35 cellular contexts compared by ENCODE assay signal in the genomic region with DNA sequence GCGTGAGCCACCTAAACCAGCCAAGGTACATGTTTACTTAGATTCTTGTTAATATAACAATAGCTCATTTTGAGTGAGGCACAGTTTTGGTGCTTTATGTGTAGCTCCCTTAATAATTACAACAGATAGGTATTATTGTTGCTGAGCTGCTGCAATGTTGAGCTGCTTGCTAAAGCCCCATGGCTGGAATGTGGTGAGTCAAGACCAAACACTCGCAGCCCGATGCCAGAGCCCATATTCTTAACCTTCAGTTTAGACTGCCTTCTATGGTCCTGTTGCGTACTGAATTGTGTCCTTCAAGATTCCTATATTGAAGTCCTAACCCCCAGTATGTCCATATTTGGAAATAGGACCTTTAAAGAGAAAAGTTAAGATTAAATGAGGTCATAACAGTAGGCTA.
"Had no signal": no experiment of that assay in that cellular context is flagged by ENCODE, and none has a peak within 500 bp of the region (broad histone marks: within the 10 kb centered on the region; RNA-seq: fewer than 3 reads in every experiment).

No MANE protein-coding gene starts in this region.

- FAIRE-seq: RCC 7860 had no signal

- H3K4me3 Mint-ChIP-seq: activated CD4-positive, alpha-beta memory T cell treated with anti-CD3 and anti-CD28 coated beads, Interleukin-2, amount 10 ng/mL, durations not matched to agents 7 days and 5 days; activated CD8-positive, alpha-beta memory T cell treated with anti-CD3 and anti-CD28 coated beads, Interleukin-2, amount 10 ng/mL, durations not matched to agents 7 days and 5 days; activated naive CD4-positive, alpha-beta T cell treated with anti-CD3 and anti-CD28 coated beads, Interleukin-2, amount 10 ng/mL, durations not matched to agents 7 days and 5 days; activated naive CD8-positive, alpha-beta T cell; activated naive CD8-positive, alpha-beta T cell treated with anti-CD3 and anti-CD28 coated beads, Interleukin-2, amount 50 U/mL, for 24 hours; brain; IgD-negative memory B cell had no signal

- ATAC-seq: activated CD8-positive, alpha-beta memory T cell treated with anti-CD3 and anti-CD28 coated beads, Interleukin-2, amount 10 ng/mL, durations not matched to agents 7 days and 5 days; activated naive CD8-positive, alpha-beta T cell treated with anti-CD3 and anti-CD28 coated beads, Interleukin-2, amount 50 U/mL, for 24 hours had no signal

- H3K4me1 Mint-ChIP-seq: activated CD4-positive, alpha-beta memory T cell treated with anti-CD3 and anti-CD28 coated beads, Interleukin-2, amount 10 ng/mL, durations not matched to agents 7 days and 5 days; activated CD8-positive, alpha-beta memory T cell treated with anti-CD3 and anti-CD28 coated beads, Interleukin-2, amount 10 ng/mL, durations not matched to agents 7 days and 5 days; activated naive CD4-positive, alpha-beta T cell treated with anti-CD3 and anti-CD28 coated beads, Interleukin-2, amount 10 ng/mL, durations not matched to agents 7 days and 5 days had no signal

- H3K27ac Mint-ChIP-seq: activated CD4-positive, alpha-beta memory T cell treated with anti-CD3 and anti-CD28 coated beads, Interleukin-2, amount 10 ng/mL, durations not matched to agents 7 days and 5 days; activated CD8-positive, alpha-beta memory T cell treated with anti-CD3 and anti-CD28 coated beads, Interleukin-2, amount 10 ng/mL, durations not matched to agents 7 days and 5 days; activated naive CD4-positive, alpha-beta T cell treated with anti-CD3 and anti-CD28 coated beads, Interleukin-2, amount 10 ng/mL, durations not matched to agents 7 days and 5 days; activated naive CD8-positive, alpha-beta T cell; activated naive CD8-positive, alpha-beta T cell treated with anti-CD3 and anti-CD28 coated beads, Interleukin-2, amount 50 U/mL, for 24 hours; brain; IgD-negative memory B cell had no signal

- H3K9me3 Mint-ChIP-seq: activated naive CD4-positive, alpha-beta T cell treated with anti-CD3 and anti-CD28 coated beads, Interleukin-2, amount 10 ng/mL, durations not matched to agents 7 days and 5 days had no signal

- DNase-seq: activated CD4-positive, alpha-beta memory T cell treated with anti-CD3 and anti-CD28 coated beads, Interleukin-2, amount 10 ng/mL, durations not matched to agents 7 days and 5 days; activated CD4-positive, alpha-beta T cell treated with anti-CD3 and anti-CD28 coated beads for 1 hour; activated CD4-positive, alpha-beta T cell treated with anti-CD3 and anti-CD28 coated beads for 48 hours; activated CD4-positive, CD25-positive, alpha-beta regulatory T cell; activated CD8-positive, alpha-beta memory T cell treated with anti-CD3 and anti-CD28 coated beads for 24 hours; activated CD8-positive, alpha-beta memory T cell treated with anti-CD3 and anti-CD28 coated beads, Interleukin-2, amount 10 ng/mL, durations not matched to agents 7 days and 5 days; activated CD8-positive, alpha-beta memory T cell treated with anti-CD3 and anti-CD28 coated beads, Interleukin-2, amount 50 U/mL, for 48 hours; activated effector memory CD4-positive, alpha-beta T cell treated with Interleukin-2 at 50 U/mL for 16 hours; activated naive CD4-positive, alpha-beta T cell treated with anti-CD3 and anti-CD28 coated beads, Interleukin-2, amount 10 ng/mL, durations not matched to agents 7 days and 5 days; activated naive CD8-positive, alpha-beta T cell treated with anti-CD3 and anti-CD28 coated beads, Interleukin-2, amount 50 U/mL, for 24 hours; activated T-cell treated with anti-CD3 and anti-CD28 coated beads, Interleukin-2, amount 50 U/mL, for 48 hours; amniotic stem cell; aorta; Karpas-422; KBM-7; MG63; NCI-H1092; NCI-H1436 treated with DMSO at 0.1 percent for 48 hours; NCI-H1694 treated with DMSO at 0.1 percent for 48 hours; NCI-H2029; NCI-H2107; NCI-H2171; NCI-H510A; NCI-H526; NCI-H748 treated with DMSO at 0.1 percent for 48 hours; NK-92 treated with Interleukin-12 subunit alpha and Interleukin-12 subunit beta, amount 100 ng/mL, for 24 hours; PC-9; Right ventricle myocardium superior; T1000; WERI-Rb-1 had no signal

- H3K4me3 ChIP-seq: MG63, PC-9 had no signal

- H3K27ac ChIP-seq: PC-9, RWPE1, WERI-Rb-1 had no signal

- H3K36me3 ChIP-seq: MG63, WERI-Rb-1 had no signal

- H3K9me3 ChIP-seq: MG63 had no signal

- H3K36me3 Mint-ChIP-seq: activated CD8-positive, alpha-beta memory T cell treated with anti-CD3 and anti-CD28 coated beads, Interleukin-2, amount 10 ng/mL, durations not matched to agents 7 days and 5 days; activated naive CD4-positive, alpha-beta T cell treated with anti-CD3 and anti-CD28 coated beads, Interleukin-2, amount 10 ng/mL, durations not matched to agents 7 days and 5 days; activated naive CD8-positive, alpha-beta T cell; brain had no signal

- H3K4me2 ChIP-seq: PC-9 had no signal

- H2AFZ ChIP-seq: PC-9 had no signal

- H3K27me3 Mint-ChIP-seq: activated CD4-positive, alpha-beta memory T cell treated with anti-CD3 and anti-CD28 coated beads, Interleukin-2, amount 10 ng/mL, durations not matched to agents 7 days and 5 days; activated CD8-positive, alpha-beta memory T cell treated with anti-CD3 and anti-CD28 coated beads, Interleukin-2, amount 10 ng/mL, durations not matched to agents 7 days and 5 days; activated naive CD4-positive, alpha-beta T cell treated with anti-CD3 and anti-CD28 coated beads, Interleukin-2, amount 10 ng/mL, durations not matched to agents 7 days and 5 days; activated naive CD8-positive, alpha-beta T cell; activated naive CD8-positive, alpha-beta T cell treated with anti-CD3 and anti-CD28 coated beads, Interleukin-2, amount 50 U/mL, for 24 hours; brain; IgD-negative memory B cell had no signal

- H3K27me3 ChIP-seq: MG63 had no signal
